In genomic region chr11:8262552-8263108, GRCh38 we compare ENCODE assay signal across 8 cellular contexts. TPM values are rescaled to one million over a fixed set of nuclear protein-coding genes. Genes with fewer than 3 reads are reported as not detected.
DNase-seq lines count a peak whose midpoint lies in the region; TF ChIP-seq lines count a peak whose summit lies in the region.

No MANE protein-coding gene starts in this region.

- no peak for TF ChIP-seq EP300 in sigmoid colon (IDR thresholded peaks at IDR 0.05)

- H3K36me3 Mint-ChIP-seq in activated CD4-positive, alpha-beta T cell treated with anti-CD3 and anti-CD28 coated beads, Interleukin-2, amount 10 ng/mL, durations not matched to agents 7 days and 5 days (ENCODE audit: low read depth): no peaks in the 10 kb centered on the region

- H3K27ac ChIP-seq in iPS DF 6.9 (ENCODE audit: low read length) (no peak overlapping the region), sigmoid colon (peak overlapping the region in 3 of 4 donors; percentile 19 to 63 (median 22))

- H3K9me3 ChIP-seq in iPS DF 6.9 (ENCODE audit: control insufficient read depth, insufficient read depth, low read length) (no peaks in the 10 kb centered on the region), sigmoid colon (no peaks in the 10 kb centered on the region)

- CTCF ChIA-PET in activated CD4-positive, alpha-beta T cell treated with anti-CD3 and anti-CD28 coated beads, Interleukin-2, amount 10 ng/mL, durations not matched to agents 7 days and 5 days (lab: Charles Lee): interaction anchor here (1.1 to 2.1 kb wide), 5 partner anchors 16 to 72 kb away, joined by 3 to 5 read pairs (median 4); no protein-coding TSS in a partner anchor

- POLR2A ChIA-PET in activated CD4-positive, alpha-beta T cell treated with anti-CD3 and anti-CD28 coated beads, Interleukin-2, amount 10 ng/mL, durations not matched to agents 7 days and 5 days (lab: Charles Lee): no interaction called here

- intact Hi-C loops in sigmoid colon (cut with DNase I): loop anchor here (1.0 to 10.0 kb wide), 3 partner anchors 37 to 258 kb away; no protein-coding TSS in a partner anchor

- no CpG with 5 or more reads among the region's 66 CpGs for WGBS in iPS DF 6.9 (ENCODE audit: insufficient coverage, insufficient read length)
- 1 to 2% methylated on average over 66 of the region's 66 CpGs for WGBS in sigmoid colon, 2 donors

- DNase-seq in activated CD4-positive, alpha-beta T cell treated with anti-CD3 and anti-CD28 coated beads, Interleukin-2, amount 10 ng/mL, durations not matched to agents 7 days and 5 days: peak; percentile 18
- DNase-seq in activated CD4-positive, alpha-beta T cell treated with anti-CD3 and anti-CD28 coated beads for 4 hours: no peak
- DNase-seq in NCI-H2107 treated with DMSO at 0.1 percent for 48 hours (lab: John Stamatoyannopoulos, UW; ENCODE audit: unreplicated experiment) (peak; percentile 31), astrocyte of the cerebellum (ENCODE audit: low read depth) (peak; percentile 23), iPS DF 6.9 (ENCODE audit: low read depth, low spot score) (no peak), sigmoid colon (peak; percentile 70), Ammon's horn (ENCODE audit: low spot score) (no peak), globus pallidus (ENCODE audit: low spot score) (no peak)

- no peak for TF ChIP-seq POLR2A in sigmoid colon (IDR thresholded peaks at IDR 0.05)

- H3K27me3 ChIP-seq in iPS DF 6.9 (ENCODE audit: control insufficient read depth, insufficient read depth, low read length): peaks cover 47% of the 10 kb centered on the region
- H3K27me3 ChIP-seq in sigmoid colon: peaks cover 9 to 33% (median 30%) of the 10 kb centered on the region in 3 donors

- peaks cover 66% of the 10 kb centered on the region for H3K27me3 Mint-ChIP-seq in activated CD4-positive, alpha-beta T cell treated with anti-CD3 and anti-CD28 coated beads, Interleukin-2, amount 10 ng/mL, durations not matched to agents 7 days and 5 days

- H3K4me3 Mint-ChIP-seq in activated CD4-positive, alpha-beta T cell treated with anti-CD3 and anti-CD28 coated beads, Interleukin-2, amount 10 ng/mL, durations not matched to agents 7 days and 5 days: peak overlapping the region; percentile 27

- no peak overlapping the region for H3K27ac Mint-ChIP-seq in activated CD4-positive, alpha-beta T cell treated with anti-CD3 and anti-CD28 coated beads, Interleukin-2, amount 10 ng/mL, durations not matched to agents 7 days and 5 days

- H3K4me3 ChIP-seq in astrocyte of the cerebellum (ENCODE audit: low read depth, low read length) (peak overlapping the region; percentile 41), iPS DF 6.9 (ENCODE audit: low read length) (peak overlapping the region; percentile 59; the same call in 1 of the 2 replicates), sigmoid colon (peak overlapping the region; percentile 28 to 57 (median 52))

- peaks cover 9% of the 10 kb centered on the region for H3K4me1 Mint-ChIP-seq in activated CD4-positive, alpha-beta T cell treated with anti-CD3 and anti-CD28 coated beads, Interleukin-2, amount 10 ng/mL, durations not matched to agents 7 days and 5 days

- in situ Hi-C loops in astrocyte of the cerebellum (cut with HindIII; ENCODE audit: low sequenced_read_pairs): no loop called here

- no peaks in the 10 kb centered on the region for H3K9me3 Mint-ChIP-seq in activated CD4-positive, alpha-beta T cell treated with anti-CD3 and anti-CD28 coated beads, Interleukin-2, amount 10 ng/mL, durations not matched to agents 7 days and 5 days

- no peaks in the 10 kb centered on the region for H3K36me3 ChIP-seq in iPS DF 6.9 (ENCODE audit: control insufficient read depth, insufficient read depth, low read length)
- no peaks in the 10 kb centered on the region for H3K36me3 ChIP-seq in sigmoid colon

- H3K4me1 ChIP-seq in iPS DF 6.9 (ENCODE audit: control insufficient read depth, insufficient read depth, low read length): peaks cover 2% of the 10 kb centered on the region
- H3K4me1 ChIP-seq in sigmoid colon: peaks cover 0 to 25% (median 19%) of the 10 kb centered on the region in 4 donors

- no peak for TF ChIP-seq CTCF in astrocyte of the cerebellum (IDR thresholded peaks at IDR 0.05; ENCODE audit: low read depth, low read length, missing control alignments)
- TF ChIP-seq CTCF in sigmoid colon (IDR thresholded peaks at IDR 0.05): no peak

RNA-seq across cellular contexts. Expression of gene LMO1, which starts 1.0 kb away (rescaled TPM):
- not detected for total RNA-seq in activated CD4-positive, alpha-beta T cell treated with anti-CD3 and anti-CD28 coated beads, Interleukin-2, amount 10 ng/mL, durations not matched to agents 7 days and 5 days
- 1 to 10 TPM in 1 of 4 donors, under 1 TPM in 1, not detected in 2; 0.66 to 1.8 TPM for total RNA-seq in sigmoid colon
- polyA plus RNA-seq in sigmoid colon: under 1 TPM in 1 of 3 donors, not detected in 2; 0.04 TPM

Comparison
In these comparisons a context has a peak if more than half of its experiments do, and no peak if none do; other contexts are left out.
1. DNase-seq: peak in activated CD4-positive, alpha-beta T cell treated with anti-CD3 and anti-CD28 coated beads, Interleukin-2, amount 10 ng/mL, durations not matched to agents 7 days and 5 days (single experiment), NCI-H2107 treated with DMSO at 0.1 percent for 48 hours (single experiment), astrocyte of the cerebellum (single experiment) and sigmoid colon (single experiment); none in activated CD4-positive, alpha-beta T cell treated with anti-CD3 and anti-CD28 coated beads for 4 hours (0 of 2), iPS DF 6.9 (single experiment), Ammon's horn (single experiment) and globus pallidus (single experiment).
2. Peak in every context shown above with its lines, with median percentiles within 50 percentile points of each other: H3K4me3 ChIP-seq.